21 cellular contexts compared by ENCODE assay signal in genomic region chr1:29499101-29499650, GRCh38.
"Had no signal": no experiment of that assay in that cellular context is flagged by ENCODE, and none has a peak within 500 bp of the region (broad histone marks: within the 10 kb centered on the region; RNA-seq: fewer than 3 reads in every experiment).

No MANE protein-coding gene starts in this region.

- H3K4me1 Mint-ChIP-seq: activated naive CD8-positive, alpha-beta T cell treated with anti-CD3 and anti-CD28 coated beads, Interleukin-2, amount 50 U/mL, for 24 hours; stimulated activated effector memory CD8-positive, alpha-beta T cell treated with anti-CD3 and anti-CD28 coated beads, Interleukin-12 subunit alpha, Interleukin-12 subunit beta, amount 100 ng/mL, for 72 hours; T-helper 17 cell had no signal

- H3K27ac Mint-ChIP-seq: activated naive CD8-positive, alpha-beta T cell treated with anti-CD3 and anti-CD28 coated beads, Interleukin-2, amount 50 U/mL, for 24 hours; nephron progenitor cell; stimulated activated effector memory CD8-positive, alpha-beta T cell treated with anti-CD3 and anti-CD28 coated beads, Interleukin-12 subunit alpha, Interleukin-12 subunit beta, amount 100 ng/mL, for 72 hours; T-helper 17 cell had no signal

- ATAC-seq: activated naive CD8-positive, alpha-beta T cell treated with anti-CD3 and anti-CD28 coated beads, Interleukin-2, amount 50 U/mL, for 24 hours; left colon; lower lobe of right lung; psoas muscle; right cardiac atrium; T-helper 17 cell had no signal

- FAIRE-seq: colon, islet of Langerhans had no signal

- H3K36me3 ChIP-seq: lower lobe of right lung, thyroid gland had no signal

- H3K36me3 Mint-ChIP-seq: brain; stimulated activated effector memory CD8-positive, alpha-beta T cell treated with anti-CD3 and anti-CD28 coated beads, Interleukin-12 subunit alpha, Interleukin-12 subunit beta, amount 100 ng/mL, for 72 hours had no signal

- H3K27ac ChIP-seq: foreskin keratinocyte, lower lobe of right lung, psoas muscle, thyroid gland, VCaP had no signal

- H3K27me3 ChIP-seq: thyroid gland had no signal

- H3K4me2 ChIP-seq: smooth muscle cell had no signal

- H3K9me3 Mint-ChIP-seq: stimulated activated effector memory CD8-positive, alpha-beta T cell treated with anti-CD3 and anti-CD28 coated beads, Interleukin-12 subunit alpha, Interleukin-12 subunit beta, amount 100 ng/mL, for 72 hours had no signal

- DNase-seq: activated CD4-positive, alpha-beta T cell treated with anti-CD3 and anti-CD28 coated beads for 1 hour; activated naive CD4-positive, alpha-beta T cell treated with Interleukin-2 at 50 U/mL for 16 hours; activated naive CD8-positive, alpha-beta T cell treated with anti-CD3 and anti-CD28 coated beads, Interleukin-2, amount 50 U/mL, for 24 hours; anterior cingulate cortex; central memory CD4-positive, alpha-beta T cell; hippocampal formation; left colon; lower lobe of right lung; nephron progenitor cell; psoas muscle; right cardiac atrium; stimulated activated CD4-positive, alpha-beta T cell treated with anti-CD3 and anti-CD28 coated beads, Interleukin-4, amount 100 ng/mL, for 24 hours; T-helper 17 cell; thyroid gland had no signal

- H3K4me3 ChIP-seq: lower lobe of right lung, psoas muscle, smooth muscle cell, thyroid gland had no signal

- H3K4me3 Mint-ChIP-seq: activated naive CD8-positive, alpha-beta T cell treated with anti-CD3 and anti-CD28 coated beads, Interleukin-2, amount 50 U/mL, for 24 hours; nephron progenitor cell; stimulated activated effector memory CD8-positive, alpha-beta T cell treated with anti-CD3 and anti-CD28 coated beads, Interleukin-12 subunit alpha, Interleukin-12 subunit beta, amount 100 ng/mL, for 72 hours; T-helper 17 cell had no signal

- H3K4me1 ChIP-seq: foreskin keratinocyte, lower lobe of right lung, psoas muscle, thyroid gland had no signal

- H3K9me3 ChIP-seq: lower lobe of right lung, thyroid gland had no signal
